Comparison of ENCODE assay signal across 7 cellular contexts in the genomic region with DNA sequence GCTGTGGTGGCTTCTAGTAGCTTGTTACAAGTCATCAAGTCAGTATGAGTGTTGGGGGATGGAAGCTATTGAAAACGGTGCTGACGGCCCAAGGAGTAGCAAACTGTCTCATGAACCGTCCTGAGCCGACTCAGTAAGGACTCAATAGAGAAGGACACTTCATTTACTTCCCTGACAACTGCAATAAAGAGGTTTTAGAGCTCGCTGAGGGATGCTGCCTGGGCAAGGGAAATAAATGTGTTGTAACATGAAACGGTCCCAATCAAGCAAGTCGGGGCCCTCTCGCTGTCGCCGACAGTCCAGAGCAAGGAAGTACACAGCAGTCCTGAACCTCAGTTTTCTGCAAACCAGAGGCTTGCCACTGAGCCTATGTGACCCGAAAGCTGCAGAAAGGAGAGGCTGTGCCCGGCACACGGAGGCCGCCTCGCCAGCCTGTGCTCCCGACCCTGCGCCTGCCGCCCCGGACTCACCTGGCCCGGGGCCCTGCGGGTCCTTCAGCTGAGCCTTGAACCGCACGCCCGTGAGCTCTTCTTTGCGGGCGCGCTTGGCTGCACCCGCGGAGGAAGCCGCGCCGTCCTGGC. TPM values are rescaled to one million over a fixed set of nuclear protein-coding genes. Genes with fewer than 3 reads are reported as not detected.
A peak's percentile ranks its signal among the peaks of the same experiment; 100 is the strongest.
DNase-seq lines count a peak whose midpoint lies in the region; ATAC-seq and TF ChIP-seq lines count a peak whose summit lies in the region.

No MANE protein-coding gene starts in this region.

- no peaks in the 10 kb centered on the region for H3K36me3 ChIP-seq in right atrium auricular region
- peaks cover 0 to 4% (median 2%) of the 10 kb centered on the region in 3 donors for H3K36me3 ChIP-seq in skeletal muscle tissue (ENCODE audit: control insufficient read depth in 3 of 3, insufficient read depth in 3 of 3, low read length in 3 of 3)

- H3K9ac ChIP-seq in skeletal muscle tissue (ENCODE audit: low read depth in 1 of 3, low read length in 3 of 3), result peak overlapping the region; percentile 71 to 89 (median 76)

- H3K4me3 Mint-ChIP-seq in activated CD4-positive, alpha-beta memory T cell treated with anti-CD3 and anti-CD28 coated beads for 36 hours, result peak overlapping the region; percentile 80

- TF ChIP-seq CTCF in right atrium auricular region (IDR thresholded peaks at IDR 0.05), result no peak

- H3K9me3 ChIP-seq in right atrium auricular region, result no peaks in the 10 kb centered on the region
- H3K9me3 ChIP-seq in skeletal muscle tissue (ENCODE audit: control insufficient read depth in 3 of 3, low read length in 3 of 3), result no peaks in the 10 kb centered on the region

- H3K27me3 ChIP-seq in right atrium auricular region (no peaks in the 10 kb centered on the region), skeletal muscle tissue (ENCODE audit: control insufficient read depth in 3 of 3, insufficient read depth in 3 of 3, low read length in 3 of 3) (no peaks in the 10 kb centered on the region)

- H3K4me1 Mint-ChIP-seq in activated CD4-positive, alpha-beta memory T cell treated with anti-CD3 and anti-CD28 coated beads for 36 hours (ENCODE audit: low read depth), result peaks cover 49% of the 10 kb centered on the region

- peaks cover 2% of the 10 kb centered on the region for H3K27me3 Mint-ChIP-seq in activated CD4-positive, alpha-beta memory T cell treated with anti-CD3 and anti-CD28 coated beads for 36 hours

- no peaks in the 10 kb centered on the region for H3K9me3 Mint-ChIP-seq in activated CD4-positive, alpha-beta memory T cell treated with anti-CD3 and anti-CD28 coated beads for 36 hours

- CTCF ChIA-PET in activated CD4-positive, alpha-beta memory T cell treated with anti-CD3 and anti-CD28 coated beads for 36 hours (lab: Charles Lee), result interaction anchor here (0.8 to 2.8 kb wide), 5 partner anchors 9 to 209 kb away, joined by 3 to 17 read pairs (median 6); no protein-coding TSS in a partner anchor

- no peak for DNase-seq in activated CD4-positive, alpha-beta memory T cell treated with anti-CD3 and anti-CD28 coated beads for 36 hours
- no peak for DNase-seq in right atrium auricular region (ENCODE audit: low spot score)
- no peak for DNase-seq in NCI-H1105 (lab: John Stamatoyannopoulos, UW)

- ATAC-seq in GM18858 (IDR thresholded peaks at IDR 0.05; ENCODE audit: unreplicated experiment) (peak; percentile 31), HG03066 (IDR thresholded peaks at IDR 0.05; ENCODE audit: low read depth, unreplicated experiment) (peak; percentile 31), HG03520 (IDR thresholded peaks at IDR 0.05; ENCODE audit: unreplicated experiment) (no peak)

- H3K27ac Mint-ChIP-seq in activated CD4-positive, alpha-beta memory T cell treated with anti-CD3 and anti-CD28 coated beads for 36 hours, result no peak overlapping the region

- H3K27ac ChIP-seq in right atrium auricular region (peak overlapping the region in 1 of 2 donors; percentile 88), skeletal muscle tissue (ENCODE audit: low read depth, low read length) (peak overlapping the region; percentile 88)

- POLR2A ChIA-PET in activated CD4-positive, alpha-beta memory T cell treated with anti-CD3 and anti-CD28 coated beads for 36 hours (lab: Charles Lee), result interaction anchor here (0.8 to 2.7 kb wide), 4 partner anchors 19 to 379 kb away, joined by 3 to 15 read pairs (median 5); a partner anchor contains a TSS

- peak overlapping the region; percentile 81 for H3K4me3 ChIP-seq in right atrium auricular region
- peak overlapping the region; percentile 90 to 95 (median 91) for H3K4me3 ChIP-seq in skeletal muscle tissue (ENCODE audit: low read length in 3 of 3)

- H3K4me1 ChIP-seq in right atrium auricular region, result peaks cover 0 to 20% of the 10 kb centered on the region in 2 donors
- H3K4me1 ChIP-seq in skeletal muscle tissue (ENCODE audit: control insufficient read depth in 3 of 3, insufficient read depth in 3 of 3, low read length in 3 of 3), result peaks cover 17 to 25% (median 19%) of the 10 kb centered on the region in 3 donors

- peaks cover 6% of the 10 kb centered on the region for H3K36me3 Mint-ChIP-seq in activated CD4-positive, alpha-beta memory T cell treated with anti-CD3 and anti-CD28 coated beads for 36 hours

- intact Hi-C loops in activated CD4-positive, alpha-beta memory T cell treated with anti-CD3 and anti-CD28 coated beads for 36 hours (cut with micrococcal nuclease), result loop anchor here (2.0 to 5.0 kb wide), 2 partner anchors 100 to 660 kb away; a partner anchor contains a TSS

RNA-seq across cellular contexts. Expression of a gene that starts 0.4 kb away (rescaled TPM):
- total RNA-seq in activated CD4-positive, alpha-beta memory T cell treated with anti-CD3 and anti-CD28 coated beads for 36 hours, result 10 to 100 TPM; 21.5 to 23.4 TPM
- total RNA-seq in right atrium auricular region (10 to 100 TPM in 1 of 2 donors, 1 to 10 TPM in 1; 8.6 to 12.2 TPM), skeletal muscle tissue (21.4 TPM)

RNA-seq across cellular contexts. Expression of a gene that starts 20.1 kb away (rescaled TPM):
- 1 to 10 TPM; 9.3 to 9.6 TPM for total RNA-seq in activated CD4-positive, alpha-beta memory T cell treated with anti-CD3 and anti-CD28 coated beads for 36 hours
- total RNA-seq in right atrium auricular region, result 10 to 100 TPM; 25.5 to 45.9 TPM
- 0.52 TPM for total RNA-seq in skeletal muscle tissue
